ENCODE assay signal across 14 cellular contexts in genomic region chr10:60312818-60313588, GRCh38.
DNase-seq lines count a peak whose midpoint lies in the region; ATAC-seq, FAIRE-seq and TF ChIP-seq lines count a peak whose summit lies in the region.
"Had no signal": no experiment of that assay in that cellular context is flagged by ENCODE, and none has a peak within 500 bp of the region (broad histone marks: within the 10 kb centered on the region; RNA-seq: fewer than 3 reads in every experiment).

No MANE protein-coding gene starts in this region.

- H4K5ac ChIP-seq in H1 (ENCODE audit: insufficient read length, low read depth, low read length): no peak overlapping the region

- POLR2A ChIA-PET in PC-3 (lab: Charles Lee; ENCODE audit: unreplicated experiment): interaction anchor here (0.6 kb wide), 1 partner anchor 72 kb away, joined by 4 read pairs; no protein-coding TSS in a partner anchor
- POLR2A ChIA-PET in H1 (lab: Charles Lee; ENCODE audit: partially characterized antibody): interaction anchor here (0.9 kb wide), 1 partner anchor 19 kb away, joined by 3 read pairs; no protein-coding TSS in a partner anchor

- H4K8ac ChIP-seq in H1 (ENCODE audit: extremely low read depth, insufficient read depth, low read length): no peak overlapping the region

- H3K4me3 ChIP-seq in PC-3 (ENCODE audit: low read length) (peak overlapping the region; percentile 3; the same call in 1 of the 2 replicates), H1 (ENCODE audit: extremely low read depth in 1 of 4, insufficient read depth in 2 of 4, low read depth in 3 of 4, low read length in 4 of 4) (no peak overlapping the region)
- H3K4me3 ChIP-seq: HAP-1 had no signal

- H3K27ac ChIP-seq in PC-3 (ENCODE audit: low read length) (peak overlapping the region; percentile 76), H1 (ENCODE audit: low read depth, low read length) (no peak overlapping the region)

- H3K4me1 ChIP-seq in PC-3 (ENCODE audit: insufficient read depth, low read length) (peaks cover 36% of the 10 kb centered on the region), H1 (replicated peaks in 1 of 4; ENCODE audit: control insufficient read depth in 3 of 4, insufficient read depth in 4 of 4, low read length in 3 of 4) (peaks cover 0 to 3% (median 0%) of the 10 kb centered on the region in 4 experiments; a peak in 1 of 7 replicates)

- WGBS in H1 (ENCODE audit: extremely low coverage in 1 of 2, insufficient coverage in 1 of 2, insufficient read length in 1 of 2, insufficient replicate concordance in 2 of 2, low coverage in 1 of 2, low lambda C conversion rate in 2 of 2, missing lambda C conversion rate in 1 of 2), 2 experiments: 96% methylated on average over 6 of the region's 6 CpGs; no CpG with 5 or more reads in 1 of the 2 experiments

- TF ChIP-seq CTCF in PC-3 (conservative IDR thresholded peaks at IDR 0.05; ENCODE audit: low read depth, low read length): no peak
- TF ChIP-seq CTCF in H1 (IDR thresholded peaks at IDR 0.05; ENCODE audit: control extremely low read depth in 1 of 3, insufficient read depth in 1 of 3, low read depth in 1 of 3, low read length in 3 of 3): no peak

- H2BK20ac ChIP-seq in H1 (ENCODE audit: low read length): no peak overlapping the region

- H2BK15ac ChIP-seq in H1 (ENCODE audit: low read length): no peak overlapping the region

- DNase-seq in DMS53 treated with DMSO at 0.1 percent for 48 hours (lab: John Stamatoyannopoulos, UW; ENCODE audit: unreplicated experiment): peak; percentile 32
- DNase-seq in PC-3: peak; percentile 96
- DNase-seq in H1 (ENCODE audit: low read depth in 1 of 2, low spot score in 2 of 2): no peak
- DNase-seq in non-pigmented ciliary epithelial cell (ENCODE audit: low read depth): peak; percentile 17
- DNase-seq in midbrain (lab: John Stamatoyannopoulos, UW): no peak
- no peak for DNase-seq in DMS114 treated with DMSO at 0.1 percent for 48 hours (lab: John Stamatoyannopoulos, UW; ENCODE audit: unreplicated experiment)
- DNase-seq: activated CD8-positive, alpha-beta memory T cell treated with anti-CD3 and anti-CD28 coated beads, Interleukin-2, amount 50 U/mL, for 48 hours; CD8-positive, alpha-beta T cell; naive thymus-derived CD8-positive, alpha-beta T cell; RPMI8226; stimulated activated CD4-positive, alpha-beta T cell treated with anti-CD3 and anti-CD28 coated beads, Interleukin-12 subunit alpha, Interleukin-12 subunit beta, amount 100 ng/mL, for 4 hours had no signal

- BruUV-seq in PC-3 (replicated peaks; lab: Mats Ljungman, UMichigan): no TSS peak

- H3K18ac ChIP-seq in H1 (ENCODE audit: extremely low read depth, low read length): no peak overlapping the region

- TF ChIP-seq POLR2A in H1 (IDR thresholded peaks at IDR 0.05; ENCODE audit: control extremely low read depth in 1 of 2, low read depth in 2 of 2, low read length in 2 of 2): no peak

- H2AFZ ChIP-seq in PC-3 (ENCODE audit: low read length) (peak overlapping the region; percentile 20; the same call in 1 of the 2 replicates), H1 (ENCODE audit: low read length) (no peak overlapping the region)

- H3K36me3 ChIP-seq in PC-3 (ENCODE audit: low read depth, low read length) (no peaks in the 10 kb centered on the region), H1 (ENCODE audit: control insufficient read depth in 2 of 4, insufficient read depth in 4 of 4, low read length in 3 of 4) (no peaks in the 10 kb centered on the region)
- H3K36me3 ChIP-seq: HAP-1 had no signal

- H3K4me2 ChIP-seq in PC-3 (ENCODE audit: low read length): peak overlapping the region; percentile 53
- no peak overlapping the region for H3K4me2 ChIP-seq in H1 (ENCODE audit: insufficient read depth in 1 of 2, low read depth in 2 of 2, low read length in 2 of 2)

- no peak overlapping the region for H2BK120ac ChIP-seq in H1 (replicated peaks; ENCODE audit: low read depth, low read length)

- no peak for TF ChIP-seq RAD21 in H1 (IDR thresholded peaks at IDR 0.05 in 1 of 2, conservative IDR thresholded peaks at IDR 0.05 in 1 of 2; ENCODE audit: low read depth in 2 of 2, low read length in 2 of 2)

- CTCF ChIA-PET in PC-3 (lab: Charles Lee) (interaction anchor here (0.6 to 1.4 kb wide), 5 partner anchors 74 to 198 kb away, joined by 3 to 13 read pairs (median 4); no protein-coding TSS in a partner anchor), H1 (lab: Charles Lee; ENCODE audit: partially characterized antibody) (interaction anchor here (0.8 to 2.7 kb wide), 8 partner anchors 9 to 43 kb away, joined by 3 to 10 read pairs (median 3); no protein-coding TSS in a partner anchor)

- H3K9ac ChIP-seq in PC-3 (ENCODE audit: low read length) (peak overlapping the region; percentile 8), H1 (replicated peaks in 1 of 4; ENCODE audit: extremely low read depth in 1 of 4, low read depth in 3 of 4, low read length in 3 of 4) (no peak overlapping the region)

- FAIRE-seq in H1 (lab: Jason Lieb, UNC): no peak

- H4K91ac ChIP-seq in H1 (replicated peaks; ENCODE audit: insufficient read length, low read length): no peak overlapping the region

- H4K20me1 ChIP-seq in PC-3 (ENCODE audit: low read length) (no peaks in the 10 kb centered on the region), H1 (replicated peaks in 1 of 2; ENCODE audit: control insufficient read depth in 1 of 2, insufficient read depth in 2 of 2, low read length in 2 of 2) (peaks cover 0 to 3% of the 10 kb centered on the region in 2 experiments)

- ATAC-seq in PC-3: peak; percentile 81
- ATAC-seq in GM18907 (IDR thresholded peaks at IDR 0.05; ENCODE audit: unreplicated experiment): no peak
- ATAC-seq in GM21447 (IDR thresholded peaks at IDR 0.05; ENCODE audit: unreplicated experiment): no peak
- ATAC-seq: CD8-positive, alpha-beta T cell; naive thymus-derived CD8-positive, alpha-beta T cell had no signal

- no peak for TF ChIP-seq EP300 in H1 (IDR thresholded peaks at IDR 0.05; ENCODE audit: borderline replicate concordance in 1 of 2, low read depth in 2 of 2, low read length in 2 of 2)

- no peak overlapping the region for H3K56ac ChIP-seq in H1 (replicated peaks; ENCODE audit: insufficient read length, low read depth, low read length)

- H3K14ac ChIP-seq in H1 (ENCODE audit: insufficient read length): no peak overlapping the region

- no peaks in the 10 kb centered on the region for H3K9me3 ChIP-seq in PC-3 (ENCODE audit: low read length)
- no peaks in the 10 kb centered on the region for H3K9me3 ChIP-seq in H1 (ENCODE audit: insufficient read depth in 2 of 2, low read depth in 1 of 2, low read length in 1 of 2)
- H3K9me3 ChIP-seq: HAP-1 had no signal

- H3K27me3 ChIP-seq in PC-3 (ENCODE audit: low read length): no peaks in the 10 kb centered on the region
- no peaks in the 10 kb centered on the region for H3K27me3 ChIP-seq in H1 (replicated peaks in 1 of 4; ENCODE audit: control insufficient read depth in 3 of 4, extremely low read depth in 1 of 4, insufficient read depth in 3 of 4, low read length in 3 of 4)

- peaks cover 10% of the 10 kb centered on the region for H3F3A ChIP-seq in PC-3 (ENCODE audit: low read length, unreplicated experiment)

- no peaks in the 10 kb centered on the region for H3K9me2 ChIP-seq in PC-3 (replicated peaks; ENCODE audit: low read length)

- no peak overlapping the region for H2BK5ac ChIP-seq in H1 (ENCODE audit: low read depth, low read length)

- no peak overlapping the region for H2AK5ac ChIP-seq in H1 (ENCODE audit: low read depth, low read length)

- H3K79me2 ChIP-seq in PC-3 (ENCODE audit: low read length) (no peaks in the 10 kb centered on the region), H1 (ENCODE audit: control insufficient read depth in 1 of 2, insufficient read depth in 2 of 2, low read length in 2 of 2) (no peaks in the 10 kb centered on the region)

- no peak overlapping the region for H3K23ac ChIP-seq in H1 (ENCODE audit: insufficient read length)

- H2BK12ac ChIP-seq in H1 (ENCODE audit: low read depth, low read length): 0 out of 2 replicates have a peak overlapping the region, but pooled peaks have one; percentile 33

- intact Hi-C loops in PC-3 (cut with micrococcal nuclease): loop anchor here (1.0 kb wide), 2 partner anchors 30 to 75 kb away; no protein-coding TSS in a partner anchor

- no peaks in the 10 kb centered on the region for H3K23me2 ChIP-seq in H1 (ENCODE audit: low read depth, low read length)

- H3K4ac ChIP-seq in H1 (replicated peaks; ENCODE audit: insufficient read length, low read depth, low read length): no peak overlapping the region

- H3K79me1 ChIP-seq in H1 (ENCODE audit: low read depth, low read length): no peaks in the 10 kb centered on the region

TF ChIP-seq in H1, 55 proteins besides CTCF, POLR2A, EP300 and RAD21:
- TF ChIP-seq POU5F1 (IDR thresholded peaks at IDR 0.05; ENCODE audit: low read depth, low read length): no peak
- TF ChIP-seq SIRT6 (IDR thresholded peaks at IDR 0.05; ENCODE audit: low read length): no peak
- TF ChIP-seq ATF3 (IDR thresholded peaks at IDR 0.05; ENCODE audit: insufficient read depth, low read depth, low read length): no peak
- TF ChIP-seq YY1 (IDR thresholded peaks at IDR 0.05; ENCODE audit: low read depth, low read length): no peak
- no peak for TF ChIP-seq TAF7 (optimal IDR thresholded peaks at IDR 0.05; ENCODE audit: borderline replicate concordance, low read depth, low read length)
- TF ChIP-seq HDAC6 (IDR thresholded peaks at IDR 0.05; ENCODE audit: low read depth, low read length): no peak
- TF ChIP-seq SUZ12 (IDR thresholded peaks at IDR 0.05; ENCODE audit: low read length): no peak
- no peak for TF ChIP-seq RNF2 (IDR thresholded peaks at IDR 0.05; ENCODE audit: borderline replicate concordance, low read depth, low read length, missing control alignments, poor library complexity, severe bottlenecking)
- TF ChIP-seq CBX5 (IDR thresholded peaks at IDR 0.05; ENCODE audit: low read depth, low read length): no peak
- TF ChIP-seq E2F6 (IDR thresholded peaks at IDR 0.05): no peak
TF ChIP-seq in H1: peak in this region for 0.

Comparison
In these comparisons a context has a peak if more than half of its experiments do, and no peak if none do; other contexts are left out.
1. DNase-seq: peak in DMS53 treated with DMSO at 0.1 percent for 48 hours (single experiment), PC-3 (single experiment) and non-pigmented ciliary epithelial cell (single experiment); none in H1 (0 of 2), midbrain (single experiment) and DMS114 treated with DMSO at 0.1 percent for 48 hours (single experiment).